Comparison of ENCODE assay signal across 1 cellular context in the genomic region with DNA sequence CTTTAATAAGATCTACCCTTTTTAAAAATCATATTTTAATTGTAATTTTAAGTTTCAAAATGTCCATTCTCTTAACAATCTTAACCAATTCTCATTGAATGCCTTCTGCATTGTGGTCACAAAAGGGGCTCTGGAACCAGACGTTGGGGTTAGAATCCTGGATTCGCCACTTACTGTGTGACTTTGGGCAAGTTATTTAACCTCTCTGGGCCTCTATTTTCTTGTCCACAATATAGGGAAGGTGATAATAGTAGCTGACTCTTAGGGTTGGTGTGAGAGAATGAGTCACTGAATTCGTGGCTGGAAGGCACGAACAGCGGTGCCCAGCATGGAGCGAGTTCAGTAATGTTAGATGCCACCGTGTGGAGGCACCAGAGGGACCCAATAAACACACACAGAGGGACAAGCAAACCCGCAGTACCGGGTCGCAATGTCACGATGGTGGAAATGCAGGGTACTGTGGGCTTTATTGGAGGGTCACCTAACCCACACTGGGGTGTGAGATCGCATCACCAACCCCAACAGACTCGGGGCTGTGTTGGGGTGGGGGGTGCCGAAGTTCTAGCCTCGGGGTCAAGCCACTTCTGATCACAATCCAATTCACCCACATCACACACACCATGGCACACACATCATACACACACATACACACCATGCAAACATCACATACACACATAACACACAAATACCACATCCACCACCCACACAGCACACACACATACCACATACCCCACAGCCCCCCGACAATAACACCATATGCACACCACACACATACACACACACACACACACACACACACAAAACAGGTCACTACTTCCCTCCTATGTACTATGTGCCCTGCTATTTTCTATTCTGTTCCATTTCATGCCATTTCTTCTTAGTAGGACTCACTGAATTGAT.
TF ChIP-seq lines count a peak whose summit lies in the region.

No MANE protein-coding gene starts in this region.

TF ChIP-seq in SK-N-SH, 30 proteins besides CTCF, POLR2A, EP300 and RAD21 (continued from another document):
- TF ChIP-seq NFIC (IDR thresholded peaks at IDR 0.05; ENCODE audit: borderline replicate concordance) (no peak), EZH2phosphoT487 (IDR thresholded peaks at IDR 0.05; ENCODE audit: borderline replicate concordance, low read depth) (no peak)
